In the genomic region with DNA sequence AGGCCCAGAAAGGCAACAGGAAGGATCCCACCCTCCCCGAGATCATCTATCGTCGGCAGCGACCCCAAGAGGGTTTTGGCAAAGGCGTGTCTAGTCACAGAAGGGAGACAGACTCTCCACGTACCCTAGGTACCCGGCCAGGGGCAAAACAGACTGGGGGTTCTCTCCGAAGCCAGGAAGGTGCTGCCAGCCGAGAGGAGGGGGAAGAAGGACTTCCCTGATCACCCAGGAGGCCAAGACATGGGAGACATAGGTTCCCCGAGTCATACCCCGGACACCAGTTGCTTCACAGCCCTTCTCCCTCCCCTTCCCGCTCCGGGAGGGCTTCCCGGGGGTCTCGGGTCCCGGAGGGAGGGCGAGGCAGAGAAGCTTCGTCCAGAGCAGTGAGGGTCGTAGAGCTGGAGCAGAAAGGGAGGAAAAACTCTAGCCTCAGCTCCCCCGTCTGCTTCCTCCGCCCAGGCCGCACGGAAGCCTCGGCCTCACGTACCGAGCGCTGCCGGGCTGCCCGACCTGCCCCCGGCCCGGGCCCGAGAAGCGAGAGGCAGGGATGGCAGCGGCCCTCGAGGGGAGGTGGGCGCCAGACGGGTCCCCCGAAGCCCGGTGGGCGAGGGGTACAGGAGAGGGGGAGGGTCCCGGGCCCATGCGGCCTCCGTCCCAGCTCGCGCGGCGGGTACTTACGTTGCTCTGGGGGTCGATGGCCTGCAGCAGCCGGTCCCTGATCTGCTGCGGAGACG, we compare ENCODE assay signal across 8 cellular contexts. TPM values are rescaled to one million over a fixed set of nuclear protein-coding genes. Genes with fewer than 3 reads are reported as not detected.
A peak's percentile ranks its signal among the peaks of the same experiment; 100 is the strongest.
DNase-seq lines count a peak whose midpoint lies in the region; FAIRE-seq and TF ChIP-seq lines count a peak whose summit lies in the region.

No MANE protein-coding gene starts in this region.

- no peak for TF ChIP-seq CTCF in retinal pigment epithelial cell (conservative IDR thresholded peaks at IDR 0.05; ENCODE audit: low read depth, low read length)

- peak overlapping the region; percentile 94 for H3K4me3 ChIP-seq in retinal pigment epithelial cell (ENCODE audit: low read length)

- DNase-seq in EL (peak; percentile 15), HK-2 (ENCODE audit: unreplicated experiment) (peak; percentile 26), germinal center (ENCODE audit: low spot score) (peak; percentile 22), retinal pigment epithelial cell (ENCODE audit: low read depth) (no peak), frontal cortex (ENCODE audit: low spot score in 2 of 2) (no peak), RPMI8226 (no peak)
- peak; percentile 49 for DNase-seq in activated T-cell treated with anti-CD3 and anti-CD28 coated beads, Interleukin-2, amount 50 U/mL, for 48 hours
- no peak for DNase-seq in stimulated activated CD4-positive, alpha-beta T cell treated with anti-CD3 and anti-CD28 coated beads, Interleukin-2, amount 100 ng/mL, for 48 hours

- no peak for FAIRE-seq in frontal cortex (lab: Jason Lieb, UNC)

RNA-seq across cellular contexts. Expression of gene MED26, which starts 0.6 kb away (rescaled TPM):
- total RNA-seq in frontal cortex, result 3.7 TPM

RNA-seq across cellular contexts. Expression of gene SMIM7, which starts 32.6 kb away (rescaled TPM):
- total RNA-seq in frontal cortex, result 41.6 TPM

RNA-seq across cellular contexts. Expression of gene TMEM38A, which starts 33.6 kb away (rescaled TPM):
- total RNA-seq in frontal cortex, result 8.6 TPM

RNA-seq across cellular contexts. Expression of gene SLC35E1, which starts 55.1 kb away (rescaled TPM):
- 22.8 TPM for total RNA-seq in frontal cortex

Comparison
In these comparisons a context has a peak if more than half of its experiments do, and no peak if none do; other contexts are left out.
1. DNase-seq: peak in EL (single experiment), HK-2 (single experiment), activated T-cell treated with anti-CD3 and anti-CD28 coated beads, Interleukin-2, amount 50 U/mL, for 48 hours (2 of 2) and germinal center (single experiment); none in retinal pigment epithelial cell (single experiment), frontal cortex (0 of 2), RPMI8226 (single experiment) and stimulated activated CD4-positive, alpha-beta T cell treated with anti-CD3 and anti-CD28 coated beads, Interleukin-2, amount 100 ng/mL, for 48 hours (0 of 2).